ENCODE assay signal across 23 cellular contexts in the genomic region with DNA sequence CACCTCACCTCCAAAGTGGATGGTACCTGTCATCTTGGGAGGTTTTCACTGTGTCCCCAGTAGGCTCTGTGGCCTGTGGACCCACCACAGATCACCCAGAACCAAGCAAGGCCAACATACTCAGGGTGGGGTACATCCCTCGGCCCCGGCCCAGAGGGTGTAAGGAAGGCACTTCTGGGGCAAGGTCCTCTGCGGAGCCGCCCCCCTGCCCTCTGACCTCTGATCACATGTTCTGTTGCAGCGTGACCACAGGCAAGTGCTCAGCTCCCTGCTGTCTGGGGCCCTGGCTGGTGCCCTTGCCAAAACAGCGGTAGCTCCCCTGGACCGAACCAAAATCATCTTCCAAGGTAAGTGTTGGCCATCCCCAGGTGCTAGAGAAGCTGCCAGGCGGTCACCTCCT.
"Had no signal": no experiment of that assay in that cellular context is flagged by ENCODE, and none has a peak within 500 bp of the region (broad histone marks: within the 10 kb centered on the region; RNA-seq: fewer than 3 reads in every experiment).

No MANE protein-coding gene starts in this region.

- H3K27ac ChIP-seq: dorsolateral prefrontal cortex, left ventricle myocardium inferior, neutrophil, parathyroid adenoma, prostate gland, right atrium auricular region, sigmoid colon, stomach, tibial artery had no signal

- H3K4me3 ChIP-seq: dorsolateral prefrontal cortex, left ventricle myocardium inferior, lung, prostate gland, right atrium auricular region, sigmoid colon, stomach, tibial artery had no signal

- H3K27ac Mint-ChIP-seq: memory B cell; natural killer cell; stimulated activated effector memory CD8-positive, alpha-beta T cell treated with anti-CD3 and anti-CD28 coated beads, Interleukin-12 subunit alpha, Interleukin-12 subunit beta, amount 100 ng/mL, for 72 hours; type B pancreatic cell had no signal

- H3K9me3 Mint-ChIP-seq: memory B cell; natural killer cell; stimulated activated effector memory CD8-positive, alpha-beta T cell treated with anti-CD3 and anti-CD28 coated beads, Interleukin-12 subunit alpha, Interleukin-12 subunit beta, amount 100 ng/mL, for 72 hours; type B pancreatic cell had no signal

- H3K27me3 ChIP-seq: dorsolateral prefrontal cortex, neutrophil, right atrium auricular region, sigmoid colon, stomach, tibial artery had no signal

- H3K36me3 ChIP-seq: prostate gland had no signal

- ATAC-seq: left cardiac atrium; natural killer cell; stimulated activated effector memory CD8-positive, alpha-beta T cell treated with anti-CD3 and anti-CD28 coated beads, Interleukin-12 subunit alpha, Interleukin-12 subunit beta, amount 100 ng/mL, for 72 hours had no signal

- H3K9me3 ChIP-seq: left ventricle myocardium inferior, neutrophil, prostate gland, right atrium auricular region, sigmoid colon, stomach, tibial artery had no signal

- H3K4me1 ChIP-seq: parathyroid adenoma, prostate gland, right atrium auricular region had no signal

- H3K4me1 Mint-ChIP-seq: natural killer cell had no signal

- H3K4me3 Mint-ChIP-seq: memory B cell; natural killer cell; stimulated activated effector memory CD8-positive, alpha-beta T cell treated with anti-CD3 and anti-CD28 coated beads, Interleukin-12 subunit alpha, Interleukin-12 subunit beta, amount 100 ng/mL, for 72 hours; type B pancreatic cell had no signal

- FAIRE-seq: colon, frontal cortex had no signal

- H3K9ac ChIP-seq: parathyroid adenoma had no signal

- H3K27me3 Mint-ChIP-seq: memory B cell, type B pancreatic cell had no signal

- H3K36me3 Mint-ChIP-seq: natural killer cell, type B pancreatic cell had no signal

- DNase-seq: cerebellar nuclear complex; dorsolateral prefrontal cortex; effector CD4-positive, alpha-beta T cell; hypothalamus; left cardiac atrium; left ventricle myocardium inferior; natural killer cell; sigmoid colon; stimulated activated CD4-positive, alpha-beta T cell treated with anti-CD3 and anti-CD28 coated beads, Interleukin-2, amount 100 ng/mL, for 24 hours; stimulated activated CD4-positive, alpha-beta T cell treated with anti-CD3 and anti-CD28 coated beads, Interleukin-4, amount 100 ng/mL, for 24 hours; stimulated activated naive CD4-positive, alpha-beta T cell treated with Interleukin-2 at 50 U/mL for 16 hours; stomach; tibial artery had no signal
